ENCODE assay signal across 7 cellular contexts in genomic region chr7:70698219-70698832, GRCh38.
DNase-seq lines count a peak whose midpoint lies in the region; ATAC-seq, FAIRE-seq and TF ChIP-seq lines count a peak whose summit lies in the region.

No MANE protein-coding gene starts in this region.

- H3K36me3 Mint-ChIP-seq in natural killer cell treated with Interleukin-12 subunit alpha and Interleukin-12 subunit beta and Interleukin-15 and Interleukin-18, amount 100 ng/mL, for 72 hours: peaks cover 5% of the 10 kb centered on the region

- H3K9me3 Mint-ChIP-seq in natural killer cell treated with Interleukin-12 subunit alpha and Interleukin-12 subunit beta and Interleukin-15 and Interleukin-18, amount 100 ng/mL, for 72 hours: no peaks in the 10 kb centered on the region

- H3K4me3 Mint-ChIP-seq in natural killer cell treated with Interleukin-12 subunit alpha and Interleukin-12 subunit beta and Interleukin-15 and Interleukin-18, amount 100 ng/mL, for 72 hours: peak overlapping the region; percentile 98

- no TSS peak for BruUV-seq in OCI-LY7 (replicated peaks; lab: Mats Ljungman, UMichigan)

- POLR2A ChIA-PET in OCI-LY7 (lab: Charles Lee): interaction anchor here (0.8 to 1.5 kb wide), 2 partner anchors 41 to 473 kb away, joined by 3 to 5 read pairs; no protein-coding TSS in a partner anchor

- H3K27ac ChIP-seq in OCI-LY7 (ENCODE audit: low read depth, low read length, poor library complexity, severe bottlenecking): no peak overlapping the region

- peaks cover 24% of the 10 kb centered on the region for H3K36me3 ChIP-seq in OCI-LY7 (ENCODE audit: insufficient read depth, low read length)

- H4K20me1 ChIP-seq in OCI-LY7 (ENCODE audit: insufficient read depth, low read length): peaks cover 26% of the 10 kb centered on the region

- peak; percentile 98 for TF ChIP-seq CTCF in OCI-LY7 (conservative IDR thresholded peaks at IDR 0.05; ENCODE audit: low read length)

- no peaks in the 10 kb centered on the region for H3K27me3 Mint-ChIP-seq in natural killer cell treated with Interleukin-12 subunit alpha and Interleukin-12 subunit beta and Interleukin-15 and Interleukin-18, amount 100 ng/mL, for 72 hours

- H3K4me1 Mint-ChIP-seq in natural killer cell treated with Interleukin-12 subunit alpha and Interleukin-12 subunit beta and Interleukin-15 and Interleukin-18, amount 100 ng/mL, for 72 hours (ENCODE audit: low read depth in 2 of 2): peaks cover 19 to 32% of the 10 kb centered on the region in 2 donors

- DNase-seq in DMS79 treated with DMSO at 0.1 percent for 48 hours (lab: John Stamatoyannopoulos, UW) (peak; percentile 76), HuH-7.5 (ENCODE audit: low spot score) (peak; percentile 88), OCI-LY7 (ENCODE audit: low spot score) (peak; percentile 70)
- no peak for DNase-seq in natural killer cell treated with Interleukin-12 subunit alpha and Interleukin-12 subunit beta and Interleukin-15 and Interleukin-18, amount 100 ng/mL, for 72 hours (ENCODE audit: low spot score)

- no peak overlapping the region for H2AFZ ChIP-seq in OCI-LY7 (ENCODE audit: low read length)

- H3K4me2 ChIP-seq in OCI-LY7 (ENCODE audit: low read length): peak overlapping the region; percentile 9; the same call in 1 of the 2 replicates

- intact Hi-C loops in OCI-LY7 (cut with micrococcal nuclease; ENCODE audit: unreplicated experiment): loop anchor here (1.0 to 10.0 kb wide), 8 partner anchors 460 to 1004 kb away; no protein-coding TSS in a partner anchor

- FAIRE-seq in endometrium (lab: Jason Lieb, UNC): peak; percentile 79

- ATAC-seq in natural killer cell treated with Interleukin-12 subunit alpha and Interleukin-12 subunit beta and Interleukin-15 and Interleukin-18, amount 100 ng/mL, for 72 hours: no peak
- ATAC-seq in HG02884 (IDR thresholded peaks at IDR 0.05; ENCODE audit: unreplicated experiment): no peak
- ATAC-seq in GM18511 (IDR thresholded peaks at IDR 0.05; ENCODE audit: unreplicated experiment): no peak

- no peaks in the 10 kb centered on the region for H3K9me3 ChIP-seq in OCI-LY7 (ENCODE audit: low read length)

- peaks cover 43% of the 10 kb centered on the region for H3K4me1 ChIP-seq in OCI-LY7 (ENCODE audit: insufficient read depth, low read length, poor library complexity, severe bottlenecking)

- no peaks in the 10 kb centered on the region for H3K9me2 ChIP-seq in OCI-LY7 (ENCODE audit: insufficient read depth, low read length)

- H3K79me2 ChIP-seq in OCI-LY7 (ENCODE audit: insufficient read depth, low read depth, low read length): 0 out of 2 replicates have a peak, but pooled peaks cover 5% of the 10 kb centered on the region

- H3K27ac Mint-ChIP-seq in natural killer cell treated with Interleukin-12 subunit alpha and Interleukin-12 subunit beta and Interleukin-15 and Interleukin-18, amount 100 ng/mL, for 72 hours: no peak overlapping the region

- no peak overlapping the region for H3K4me3 ChIP-seq in OCI-LY7 (ENCODE audit: low read depth, low read length, poor library complexity, severe bottlenecking)

- CTCF ChIA-PET in OCI-LY7 (lab: Charles Lee; ENCODE audit: unreplicated experiment): no interaction called here
